8 cellular contexts compared by ENCODE assay signal in the genomic region with DNA sequence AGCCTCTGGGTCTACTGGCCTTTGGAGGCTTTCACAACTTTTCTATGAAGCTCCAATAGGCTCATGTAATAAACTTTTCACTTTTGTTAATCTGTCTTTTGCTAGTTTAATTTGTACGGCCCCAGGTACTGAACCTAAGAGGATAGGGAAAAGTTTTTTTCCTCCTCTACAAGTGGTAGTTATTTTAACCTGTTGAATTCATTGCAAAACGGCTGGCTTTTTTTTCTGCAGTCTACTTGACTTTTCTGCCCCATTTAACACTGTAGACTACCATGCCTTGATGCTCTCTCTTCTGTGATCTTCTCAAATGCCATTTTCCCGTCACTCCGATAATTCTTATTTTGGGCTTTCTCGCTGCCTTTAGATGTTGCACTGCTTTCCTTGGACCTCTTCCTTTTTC.
"Had no signal": no experiment of that assay in that cellular context is flagged by ENCODE, and none has a peak within 500 bp of the region (broad histone marks: within the 10 kb centered on the region; RNA-seq: fewer than 3 reads in every experiment).

No MANE protein-coding gene starts in this region.

- H3K4me1 Mint-ChIP-seq: IgD-negative memory B cell had no signal

- H3K27ac Mint-ChIP-seq: IgD-negative memory B cell had no signal

- H3K27ac ChIP-seq: HL-60, KMS-11 had no signal

- H3K9me3 Mint-ChIP-seq: IgD-negative memory B cell had no signal

- H3K4me3 Mint-ChIP-seq: IgD-negative memory B cell had no signal

- H3K9ac ChIP-seq: KMS-11 had no signal

- ATAC-seq: HepG2, K562 had no signal

- H3K4me2 ChIP-seq: KMS-11 had no signal

- H3K27me3 Mint-ChIP-seq: IgD-negative memory B cell had no signal

- H3K4me3 ChIP-seq: K562 had no signal

- DNase-seq: IMR-90, KBM-7, KG1 had no signal
